Comparison of ENCODE assay signal across 27 cellular contexts in the genomic region with DNA sequence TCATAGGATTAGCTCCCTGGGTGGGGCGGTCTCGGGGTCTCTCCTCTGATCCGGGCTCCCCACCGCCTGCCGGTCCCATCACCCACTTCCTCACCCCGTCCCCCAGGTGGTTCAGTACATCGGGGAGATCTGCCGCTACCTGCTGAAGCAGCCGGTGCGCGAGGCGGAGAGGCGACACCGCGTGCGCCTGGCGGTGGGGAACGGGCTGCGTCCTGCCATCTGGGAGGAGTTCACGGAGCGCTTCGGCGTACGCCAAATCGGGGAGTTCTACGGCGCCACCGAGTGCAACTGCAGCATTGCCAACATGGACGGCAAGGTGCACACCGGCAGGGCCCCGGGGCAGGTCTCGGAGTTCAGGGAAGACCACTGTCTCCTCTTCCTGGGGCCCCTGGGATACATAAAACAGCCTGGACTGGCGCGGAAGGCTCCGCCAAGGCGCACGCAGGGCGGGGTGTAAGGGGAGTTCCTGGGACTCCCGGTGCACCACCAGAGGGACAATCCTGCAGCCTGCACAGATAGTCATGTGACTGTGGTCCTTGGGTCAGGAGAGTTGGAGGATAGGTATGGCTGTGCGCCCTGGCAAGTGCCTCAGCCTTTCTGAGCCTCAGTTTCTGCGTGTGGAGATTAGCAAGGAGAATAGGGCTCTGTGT. TPM values are rescaled to one million over a fixed set of nuclear protein-coding genes. Genes with fewer than 3 reads are reported as not detected.
DNase-seq lines count a peak whose midpoint lies in the region; ATAC-seq, FAIRE-seq and TF ChIP-seq lines count a peak whose summit lies in the region.
"Had no signal": no experiment of that assay in that cellular context is flagged by ENCODE, and none has a peak within 500 bp of the region (broad histone marks: within the 10 kb centered on the region; RNA-seq: fewer than 3 reads in every experiment).

No MANE protein-coding gene starts in this region.

- 98% methylated on average over 29 of the region's 41 CpGs for WGBS in HepG2 (ENCODE audit: low lambda C conversion rate)
- 0% methylated on average over 1 of the region's 41 CpGs for WGBS in right lobe of liver (ENCODE audit: insufficient coverage, low coverage, low lambda C conversion rate, missing lambda C conversion rate)

- no peak for TF ChIP-seq RAD21 in HepG2 (CRISPR knock-in tag; IDR thresholded peaks at IDR 0.05)

- H3K9me3 Mint-ChIP-seq in T-cell: no peaks in the 10 kb centered on the region
- H3K9me3 Mint-ChIP-seq: memory B cell, naive B cell had no signal

- H3K4me1 Mint-ChIP-seq in T-cell: peaks cover 8 to 17% (median 17%) of the 10 kb centered on the region in 3 donors

- H3K9me3 ChIP-seq in HepG2 (ENCODE audit: low read length): no peaks in the 10 kb centered on the region
- H3K9me3 ChIP-seq in right lobe of liver: no peaks in the 10 kb centered on the region

- H3K4me1 ChIP-seq in HepG2 (ENCODE audit: insufficient read depth, low read length) (peaks cover 40% of the 10 kb centered on the region), right lobe of liver (no peaks in the 10 kb centered on the region)

- no peak overlapping the region for H2AFZ ChIP-seq in HepG2 (ENCODE audit: low read length)

- H3K27ac Mint-ChIP-seq in T-cell: no peak overlapping the region
- H3K27ac Mint-ChIP-seq: memory B cell had no signal

- DNase-seq in HepG2 (ENCODE audit: low spot score): no peak
- no peak for DNase-seq in right lobe of liver
- no peak for DNase-seq in T-cell
- no peak for DNase-seq in CD1c-positive myeloid dendritic cell (ENCODE audit: extremely low spot score)
- DNase-seq: ACHN; activated CD4-positive, alpha-beta T cell treated with anti-CD3 and anti-CD28 coated beads, Interleukin-2, amount 50 U/mL, for 4 hours; activated naive CD4-positive, alpha-beta T cell; activated T-cell treated with anti-CD3 and anti-CD28 coated beads for 4 hours; naive B cell; NCI-H1436 treated with DMSO at 0.1 percent for 48 hours; NCI-H2227 treated with DMSO at 0.1 percent for 48 hours; NCI-H774; SHP77 treated with DMSO at 0.1 percent for 48 hours had no signal

- no peaks in the 10 kb centered on the region for H3K79me2 ChIP-seq in HepG2 (ENCODE audit: insufficient read depth, low read length)

- H3K27me3 Mint-ChIP-seq in T-cell: no peaks in the 10 kb centered on the region
- H3K27me3 Mint-ChIP-seq: memory B cell, naive B cell had no signal

- no peak for TF ChIP-seq CTCF in HepG2 (CRISPR knock-in tag; IDR thresholded peaks at IDR 0.05)
- TF ChIP-seq CTCF in right lobe of liver (IDR thresholded peaks at IDR 0.05): no peak

- H3K36me3 ChIP-seq in HepG2 (replicated peaks in 1 of 2; ENCODE audit: control insufficient read depth in 1 of 2, insufficient read depth in 2 of 2, low read length in 2 of 2): no peaks in the 10 kb centered on the region
- no peaks in the 10 kb centered on the region for H3K36me3 ChIP-seq in right lobe of liver

- no peak overlapping the region for H3K9ac ChIP-seq in HepG2 (ENCODE audit: insufficient read depth, low read depth, low read length)

- in situ Hi-C loops in HepG2 (cut with HindIII; ENCODE audit: extremely low pct_ligation_motif_present, low pct_unique_long_range_greater_than_20kb): no loop called here

- POLR2A ChIA-PET in HepG2 (lab: Yijun Ruan, JAX): interaction anchor here (1.2 to 1.3 kb wide), 2 partner anchors 22 to 109 kb away, joined by 3 to 4 read pairs; no protein-coding TSS in a partner anchor
- POLR2A ChIA-PET in T-cell (lab: Charles Lee): interaction anchor here in 1 of 2 donors (0.6 kb wide), 1 partner anchor 91 kb away, joined by 4 read pairs; no protein-coding TSS in a partner anchor

- no TSS peak for BruUV-seq in HepG2 (replicated peaks; lab: Mats Ljungman, UMichigan)

- H3K27me3 ChIP-seq in HepG2 (ENCODE audit: control insufficient read depth in 1 of 2, insufficient read depth in 2 of 2, low read length in 2 of 2) (no peaks in the 10 kb centered on the region), right lobe of liver (no peaks in the 10 kb centered on the region), layer of hippocampus (ENCODE audit: control insufficient read depth, insufficient read depth, low read length) (no peaks in the 10 kb centered on the region)

- CTCF ChIA-PET in HepG2 (lab: Yijun Ruan, JAX; ENCODE audit: low intra/inter-chr PET ratio, low total read pairs) (interaction anchor here (0.7 to 2.2 kb wide), 2 partner anchors 31 to 75 kb away, joined by 4 to 8 read pairs; no protein-coding TSS in a partner anchor), T-cell (lab: Charles Lee) (interaction anchor here (0.5 to 1.6 kb wide), 3 partner anchors 14 to 547 kb away, joined by 4 read pairs; partner anchors contain the start of gene PGLS (in 1 of the 2))

- no peak overlapping the region for H3K4me2 ChIP-seq in HepG2 (ENCODE audit: low read depth, low read length)

- no peaks in the 10 kb centered on the region for H4K20me1 ChIP-seq in HepG2 (ENCODE audit: insufficient read depth, low read length)

- H3K27ac ChIP-seq in HepG2 (ENCODE audit: extremely low read length, insufficient read depth, low read length) (no peak overlapping the region), right lobe of liver (no peak overlapping the region), angular gyrus (ENCODE audit: low read depth, low read length) (peak overlapping the region; percentile 64), layer of hippocampus (ENCODE audit: low read depth, low read length) (peak overlapping the region; percentile 68)
- H3K27ac ChIP-seq: C4-2B had no signal

- H3K4me3 Mint-ChIP-seq in T-cell: no peak overlapping the region

- no peak for FAIRE-seq in HepG2 (lab: Jason Lieb, UNC)
- FAIRE-seq: frontal cortex had no signal

- TF ChIP-seq EP300 in HepG2 (IDR thresholded peaks at IDR 0.05; ENCODE audit: low read depth in 2 of 2, low read length in 2 of 2) (no peak), HepG2 (CRISPR knock-in tag; IDR thresholded peaks at IDR 0.05; ENCODE audit: borderline replicate concordance) (no peak)

- H3K4me3 ChIP-seq in HepG2 (replicated peaks in 1 of 3; ENCODE audit: insufficient read depth in 1 of 3, low read depth in 2 of 3, low read length in 3 of 3): no peak overlapping the region
- no peak overlapping the region for H3K4me3 ChIP-seq in right lobe of liver

- intact Hi-C loops in HepG2 (cut with micrococcal nuclease; ENCODE audit: unreplicated experiment): no loop called here
- intact Hi-C loops in right lobe of liver (cut with DNase I): loop anchor here in 1 of 2 donors (10.0 kb wide), 1 partner anchor 78 kb away; no protein-coding TSS in a partner anchor

- peaks cover 4% of the 10 kb centered on the region for H3K36me3 Mint-ChIP-seq in T-cell
- H3K36me3 Mint-ChIP-seq: naive B cell had no signal

- TF ChIP-seq POLR2A in HepG2 (IDR thresholded peaks at IDR 0.05; ENCODE audit: insufficient read depth in 1 of 2, low read depth in 2 of 2, low read length in 2 of 2): no peak
- no peak for TF ChIP-seq POLR2A in right lobe of liver (IDR thresholded peaks at IDR 0.05)

- ATAC-seq in HepG2: no peak
- no peak for ATAC-seq in right lobe of liver
- ATAC-seq in T-cell (replicated peaks in 1 of 4): no peak
- no peak for ATAC-seq in HG03196 (IDR thresholded peaks at IDR 0.05; ENCODE audit: unreplicated experiment)
- ATAC-seq in GM19463 (IDR thresholded peaks at IDR 0.05; ENCODE audit: unreplicated experiment): no peak

RNA-seq across cellular contexts. Expression of gene PGLS, which starts 14.2 kb away (rescaled TPM):
- total RNA-seq in HepG2 (2016; rRNA removed; fragmentation: Illumina TruSeq; extraction: Trizol) (33.8 and 36.7 TPM in 2 replicates), right lobe of liver (10 to 100 TPM; 31.7 to 60.0 (median 38.8) TPM), T-cell (100 to 1,000 TPM in 1 of 5 donors, 10 to 100 TPM in 4; 46.2 to 103 (median 77.5) TPM)
- 28.7 and 30.6 TPM in 2 replicates for total RNA-seq in HepG2 (2016; cell fraction: cytosol; rRNA removed; fragmentation: Illumina TruSeq; extraction: Trizol; ENCODE audit: low read depth)
- total RNA-seq in HepG2 (2016; cell fraction: insoluble cytoplasmic fraction; rRNA removed; fragmentation: Illumina TruSeq; extraction: Trizol): 31.6 and 33.6 TPM in 2 replicates
- 36.0 and 41.5 TPM in 2 replicates for total RNA-seq in HepG2 (2016; cell fraction: membrane; rRNA removed; fragmentation: Illumina TruSeq; extraction: Trizol)
- 18.4 and 23.5 TPM in 2 replicates for total RNA-seq in HepG2 (2016; cell fraction: nucleus; rRNA removed; fragmentation: Illumina TruSeq; extraction: Trizol)
- 43.8 and 49.1 TPM in 2 replicates for polyA plus RNA-seq in HepG2 (2011; rRNA removed)
- 33.3 and 59.8 TPM in 2 replicates for polyA plus RNA-seq in HepG2 (2011; cell fraction: cytosol; rRNA removed)
- 74.2 and 74.7 TPM in 2 replicates for polyA plus RNA-seq in HepG2 (2011; cell fraction: nucleus; rRNA removed)
- polyA plus RNA-seq in HepG2 (2012): 26.9 and 37.3 TPM in 2 replicates
- 48.8 and 52.7 TPM in 2 replicates for polyA plus RNA-seq in HepG2 (2016; cell fraction: cytosol; fragmentation: Illumina TruSeq; extraction: Trizol; ENCODE audit: low read depth)
- polyA plus RNA-seq in HepG2 (2016; cell fraction: insoluble cytoplasmic fraction; fragmentation: Illumina TruSeq; extraction: Trizol; ENCODE audit: low read depth): 50.4 and 56.4 TPM in 2 replicates
- 55.3 and 57.7 TPM in 2 replicates for polyA plus RNA-seq in HepG2 (2016; cell fraction: membrane; fragmentation: Illumina TruSeq; extraction: Trizol; ENCODE audit: low read depth)
- polyA plus RNA-seq in HepG2 (2016; cell fraction: nucleus; fragmentation: Illumina TruSeq; extraction: Trizol; ENCODE audit: insufficient read depth, low read depth): 47.8 and 49.3 TPM in 2 replicates
- polyA minus RNA-seq in HepG2 (2011; rRNA and poly(A)+ RNA removed; ENCODE audit: low replicate concordance): 83.1 and 129 TPM in 2 replicates
- 36.2 and 38.6 TPM in 2 replicates for polyA minus RNA-seq in HepG2 (2011; cell fraction: cytosol; rRNA and poly(A)+ RNA removed)
- 19.7 and 23.1 TPM in 2 replicates for polyA minus RNA-seq in HepG2 (2011; cell fraction: nucleus; rRNA and poly(A)+ RNA removed)

RNA-seq across cellular contexts. Expression of gene SLC27A1, which starts 26.9 kb away (rescaled TPM):
- total RNA-seq in HepG2 (2016; rRNA removed; fragmentation: Illumina TruSeq; extraction: Trizol) (1.7 and 4.1 TPM in 2 replicates), right lobe of liver (10 to 100 TPM in 1 of 6 experiments, 1 to 10 TPM in 5; 5.1 to 12.3 (median 6.1) TPM), T-cell (10 to 100 TPM in 3 of 5 donors, 1 to 10 TPM in 2; 5.9 to 13.3 (median 10.5) TPM)
- total RNA-seq in HepG2 (2016; cell fraction: cytosol; rRNA removed; fragmentation: Illumina TruSeq; extraction: Trizol; ENCODE audit: low read depth): 0.71 and 0.79 TPM in 2 replicates
- total RNA-seq in HepG2 (2016; cell fraction: insoluble cytoplasmic fraction; rRNA removed; fragmentation: Illumina TruSeq; extraction: Trizol): 1.7 and 4.7 TPM in 2 replicates
- total RNA-seq in HepG2 (2016; cell fraction: membrane; rRNA removed; fragmentation: Illumina TruSeq; extraction: Trizol): 1.8 and 2.2 TPM in 2 replicates
- total RNA-seq in HepG2 (2016; cell fraction: nucleus; rRNA removed; fragmentation: Illumina TruSeq; extraction: Trizol): 4.2 and 7.1 TPM in 2 replicates
- 8.7 and 8.8 TPM in 2 replicates for polyA plus RNA-seq in HepG2 (2011; rRNA removed)
- polyA plus RNA-seq in HepG2 (2011; cell fraction: cytosol; rRNA removed): 5.6 and 8.5 TPM in 2 replicates
- 30.2 and 36.7 TPM in 2 replicates for polyA plus RNA-seq in HepG2 (2011; cell fraction: nucleus; rRNA removed)
- 4.1 and 6.3 TPM in 2 replicates for polyA plus RNA-seq in HepG2 (2012)
- 0.52 and 0.53 TPM in 2 replicates for polyA plus RNA-seq in HepG2 (2016; cell fraction: cytosol; fragmentation: Illumina TruSeq; extraction: Trizol; ENCODE audit: low read depth)
- polyA plus RNA-seq in HepG2 (2016; cell fraction: insoluble cytoplasmic fraction; fragmentation: Illumina TruSeq; extraction: Trizol; ENCODE audit: low read depth): 1.3 and 1.7 TPM in 2 replicates
- polyA plus RNA-seq in HepG2 (2016; cell fraction: membrane; fragmentation: Illumina TruSeq; extraction: Trizol; ENCODE audit: low read depth): 0.94 and 1.2 TPM in 2 replicates
- polyA plus RNA-seq in HepG2 (2016; cell fraction: nucleus; fragmentation: Illumina TruSeq; extraction: Trizol; ENCODE audit: insufficient read depth, low read depth): 9.9 and 10.8 TPM in 2 replicates
- polyA minus RNA-seq in HepG2 (2011; rRNA and poly(A)+ RNA removed; ENCODE audit: low replicate concordance): 1.1 and 18.4 TPM in 2 replicates
- 7.5 and 11.5 TPM in 2 replicates for polyA minus RNA-seq in HepG2 (2011; cell fraction: cytosol; rRNA and poly(A)+ RNA removed)
- 5.5 and 9.3 TPM in 2 replicates for polyA minus RNA-seq in HepG2 (2011; cell fraction: nucleus; rRNA and poly(A)+ RNA removed)

RNA-seq across cellular contexts. Expression of gene NXNL1, which starts 36.5 kb away (rescaled TPM):
- not detected in 2 replicates for total RNA-seq in HepG2 (2016; rRNA removed; fragmentation: Illumina TruSeq; extraction: Trizol)
- not detected in 2 replicates for total RNA-seq in HepG2 (2016; cell fraction: cytosol; rRNA removed; fragmentation: Illumina TruSeq; extraction: Trizol; ENCODE audit: low read depth)
- not detected in 2 replicates for total RNA-seq in HepG2 (2016; cell fraction: insoluble cytoplasmic fraction; rRNA removed; fragmentation: Illumina TruSeq; extraction: Trizol)
- total RNA-seq in HepG2 (2016; cell fraction: membrane; rRNA removed; fragmentation: Illumina TruSeq; extraction: Trizol): not detected in 2 replicates
- total RNA-seq in HepG2 (2016; cell fraction: nucleus; rRNA removed; fragmentation: Illumina TruSeq; extraction: Trizol): not detected in 2 replicates
- not detected in 2 replicates for polyA plus RNA-seq in HepG2 (2011; rRNA removed)
- polyA plus RNA-seq in HepG2 (2011; cell fraction: cytosol; rRNA removed): not detected in 2 replicates
- polyA plus RNA-seq in HepG2 (2011; cell fraction: nucleus; rRNA removed): not detected in 2 replicates
- not detected in 2 replicates for polyA plus RNA-seq in HepG2 (2012)
- not detected in 2 replicates for polyA plus RNA-seq in HepG2 (2016; cell fraction: cytosol; fragmentation: Illumina TruSeq; extraction: Trizol; ENCODE audit: low read depth)
- not detected in 2 replicates for polyA plus RNA-seq in HepG2 (2016; cell fraction: insoluble cytoplasmic fraction; fragmentation: Illumina TruSeq; extraction: Trizol; ENCODE audit: low read depth)
- not detected in 2 replicates for polyA plus RNA-seq in HepG2 (2016; cell fraction: membrane; fragmentation: Illumina TruSeq; extraction: Trizol; ENCODE audit: low read depth)
- polyA plus RNA-seq in HepG2 (2016; cell fraction: nucleus; fragmentation: Illumina TruSeq; extraction: Trizol; ENCODE audit: insufficient read depth, low read depth): not detected in 2 replicates
- not detected in 2 replicates for polyA minus RNA-seq in HepG2 (2011; rRNA and poly(A)+ RNA removed; ENCODE audit: low replicate concordance)
- not detected in 2 replicates for polyA minus RNA-seq in HepG2 (2011; cell fraction: cytosol; rRNA and poly(A)+ RNA removed)
- not detected in 2 replicates for polyA minus RNA-seq in HepG2 (2011; cell fraction: nucleus; rRNA and poly(A)+ RNA removed)
- total RNA-seq in right lobe of liver: not detected
- total RNA-seq in T-cell: not detected
- total RNA-seq: frontal cortex; kidney epithelial cell; M059J; osteocyte; sciatic nerve; T-helper 1 cell treated with Interleukin-12 subunit alpha and Interleukin-12 subunit beta and Interleukin-4 antibody, amounts not matched to agents 30 ng/mL and 1 ng/mL, for 36 hours; temporal lobe had no signal
- polyA plus RNA-seq: esophagus had no signal

RNA-seq across cellular contexts. Expression of gene TMEM221, which starts 48.8 kb away (rescaled TPM):
- total RNA-seq in HepG2 (2016; rRNA removed; fragmentation: Illumina TruSeq; extraction: Trizol): 0.55 and 0.77 TPM in 2 replicates
- 0.51 and 0.53 TPM in 2 replicates for total RNA-seq in HepG2 (2016; cell fraction: cytosol; rRNA removed; fragmentation: Illumina TruSeq; extraction: Trizol; ENCODE audit: low read depth)
- total RNA-seq in HepG2 (2016; cell fraction: insoluble cytoplasmic fraction; rRNA removed; fragmentation: Illumina TruSeq; extraction: Trizol): 0.39 and 0.50 TPM in 2 replicates
- 0.46 and 0.62 TPM in 2 replicates for total RNA-seq in HepG2 (2016; cell fraction: membrane; rRNA removed; fragmentation: Illumina TruSeq; extraction: Trizol)
- 0.94 and 1.4 TPM in 2 replicates for total RNA-seq in HepG2 (2016; cell fraction: nucleus; rRNA removed; fragmentation: Illumina TruSeq; extraction: Trizol)
- 0.27 and 0.33 TPM in 2 replicates for polyA plus RNA-seq in HepG2 (2011; rRNA removed)
- polyA plus RNA-seq in HepG2 (2011; cell fraction: cytosol; rRNA removed): 0.19 and 0.24 TPM in 2 replicates
- polyA plus RNA-seq in HepG2 (2011; cell fraction: nucleus; rRNA removed): 0.61 and 0.64 TPM in 2 replicates
- polyA plus RNA-seq in HepG2 (2012): 0.43 and 0.50 TPM in 2 replicates
- 0.25 and 0.32 TPM in 2 replicates for polyA plus RNA-seq in HepG2 (2016; cell fraction: cytosol; fragmentation: Illumina TruSeq; extraction: Trizol; ENCODE audit: low read depth)
- 0.28 and 0.31 TPM in 2 replicates for polyA plus RNA-seq in HepG2 (2016; cell fraction: insoluble cytoplasmic fraction; fragmentation: Illumina TruSeq; extraction: Trizol; ENCODE audit: low read depth)
- 0.24 and 0.40 TPM in 2 replicates for polyA plus RNA-seq in HepG2 (2016; cell fraction: membrane; fragmentation: Illumina TruSeq; extraction: Trizol; ENCODE audit: low read depth)
- polyA plus RNA-seq in HepG2 (2016; cell fraction: nucleus; fragmentation: Illumina TruSeq; extraction: Trizol; ENCODE audit: insufficient read depth, low read depth): 1.3 and 2.0 TPM in 2 replicates
- 0.14 and 0.36 TPM in 2 replicates for polyA minus RNA-seq in HepG2 (2011; rRNA and poly(A)+ RNA removed; ENCODE audit: low replicate concordance)
- polyA minus RNA-seq in HepG2 (2011; cell fraction: cytosol; rRNA and poly(A)+ RNA removed): not detected in 2 replicates
- 0.52 TPM in 1 of 2 replicates, not detected in the other for polyA minus RNA-seq in HepG2 (2011; cell fraction: nucleus; rRNA and poly(A)+ RNA removed)
- total RNA-seq in right lobe of liver: under 1 TPM in 3 of 6 experiments, not detected in 3; 0.12 to 0.19 (median 0.16) TPM
- total RNA-seq in T-cell: not detected
- total RNA-seq: T-helper 1 cell treated with Interleukin-12 subunit alpha and Interleukin-12 subunit beta and Interleukin-4 antibody, amounts not matched to agents 30 ng/mL and 1 ng/mL, for 36 hours had no signal

RNA-seq across cellular contexts. Expression of gene COLGALT1, which starts 58.2 kb away (rescaled TPM):
- total RNA-seq in HepG2 (2016; rRNA removed; fragmentation: Illumina TruSeq; extraction: Trizol) (33.3 and 58.0 TPM in 2 replicates), right lobe of liver (10 to 100 TPM; 23.2 to 36.8 (median 31.1) TPM), T-cell (10 to 100 TPM; 43.0 to 78.1 (median 70.8) TPM)
- 9.3 and 10.3 TPM in 2 replicates for total RNA-seq in HepG2 (2016; cell fraction: cytosol; rRNA removed; fragmentation: Illumina TruSeq; extraction: Trizol; ENCODE audit: low read depth)
- total RNA-seq in HepG2 (2016; cell fraction: insoluble cytoplasmic fraction; rRNA removed; fragmentation: Illumina TruSeq; extraction: Trizol): 33.6 and 57.7 TPM in 2 replicates
- total RNA-seq in HepG2 (2016; cell fraction: membrane; rRNA removed; fragmentation: Illumina TruSeq; extraction: Trizol): 32.5 and 35.6 TPM in 2 replicates
- 53.1 and 65.6 TPM in 2 replicates for total RNA-seq in HepG2 (2016; cell fraction: nucleus; rRNA removed; fragmentation: Illumina TruSeq; extraction: Trizol)
- polyA plus RNA-seq in HepG2 (2011; rRNA removed): 196 and 211 TPM in 2 replicates
- polyA plus RNA-seq in HepG2 (2011; cell fraction: cytosol; rRNA removed): 111 and 141 TPM in 2 replicates
- polyA plus RNA-seq in HepG2 (2011; cell fraction: nucleus; rRNA removed): 153 and 157 TPM in 2 replicates
- polyA plus RNA-seq in HepG2 (2012): 58.7 and 87.4 TPM in 2 replicates
- polyA plus RNA-seq in HepG2 (2016; cell fraction: cytosol; fragmentation: Illumina TruSeq; extraction: Trizol; ENCODE audit: low read depth): 9.2 and 9.8 TPM in 2 replicates
- 35.7 and 38.2 TPM in 2 replicates for polyA plus RNA-seq in HepG2 (2016; cell fraction: insoluble cytoplasmic fraction; fragmentation: Illumina TruSeq; extraction: Trizol; ENCODE audit: low read depth)
- polyA plus RNA-seq in HepG2 (2016; cell fraction: membrane; fragmentation: Illumina TruSeq; extraction: Trizol; ENCODE audit: low read depth): 23.4 and 28.7 TPM in 2 replicates
- polyA plus RNA-seq in HepG2 (2016; cell fraction: nucleus; fragmentation: Illumina TruSeq; extraction: Trizol; ENCODE audit: insufficient read depth, low read depth): 111 TPM in 2 replicates
- polyA minus RNA-seq in HepG2 (2011; rRNA and poly(A)+ RNA removed; ENCODE audit: low replicate concordance): 360 and 644 TPM in 2 replicates
- polyA minus RNA-seq in HepG2 (2011; cell fraction: cytosol; rRNA and poly(A)+ RNA removed): 74.1 and 77.3 TPM in 2 replicates
- polyA minus RNA-seq in HepG2 (2011; cell fraction: nucleus; rRNA and poly(A)+ RNA removed): 32.0 and 33.2 TPM in 2 replicates

Comparison
In these comparisons a context has a peak if more than half of its experiments do, and no peak if none do; other contexts are left out.
1. H3K27ac ChIP-seq: peak in angular gyrus (single experiment) and layer of hippocampus (single experiment); none in HepG2 (single experiment) and right lobe of liver (0 of 3).